Comparison of ENCODE assay signal across 14 cellular contexts in the genomic region with DNA sequence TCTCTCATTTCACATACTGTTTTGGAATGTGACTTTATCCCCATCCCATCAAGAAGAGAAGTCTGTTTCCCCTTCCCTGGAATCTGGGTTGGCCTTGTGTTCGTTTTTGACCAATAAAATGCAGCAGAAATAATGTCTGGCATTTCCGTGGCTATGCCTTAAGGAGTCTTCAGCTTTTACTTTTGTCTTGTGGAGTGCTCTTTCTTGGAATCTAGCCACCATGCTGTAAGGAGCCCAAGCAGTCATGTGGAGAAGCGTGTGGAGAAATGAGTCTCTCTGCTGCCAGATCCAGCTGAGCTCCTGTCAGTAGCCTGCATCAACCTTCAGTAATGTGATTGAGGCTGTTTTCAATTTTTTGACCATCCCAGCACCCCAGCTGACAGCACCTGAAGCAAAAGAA.
"Had no signal": no experiment of that assay in that cellular context is flagged by ENCODE, and none has a peak within 500 bp of the region (broad histone marks: within the 10 kb centered on the region; RNA-seq: fewer than 3 reads in every experiment).

No MANE protein-coding gene starts in this region.

- H3K27ac Mint-ChIP-seq: activated CD4-positive, alpha-beta memory T cell treated with anti-CD3 and anti-CD28 coated beads, Interleukin-2, amount 10 ng/mL, durations not matched to agents 7 days and 5 days; activated T-cell treated with anti-CD3 and anti-CD28 coated beads, Interleukin-2, amount 50 U/mL, for 72 hours; brain; naive B cell; stimulated activated effector memory CD8-positive, alpha-beta T cell treated with anti-CD3 and anti-CD28 coated beads, Interleukin-12 subunit alpha, Interleukin-12 subunit beta, amount 100 ng/mL, for 72 hours had no signal

- H3K36me3 ChIP-seq: esophagus muscularis mucosa, tibial nerve had no signal

- DNase-seq: activated CD4-positive, alpha-beta memory T cell treated with anti-CD3 and anti-CD28 coated beads, Interleukin-2, amount 10 ng/mL, durations not matched to agents 7 days and 5 days; activated CD4-positive, alpha-beta T cell treated with anti-CD3 and anti-CD28 coated beads for 1 hour; activated CD8-positive, alpha-beta memory T cell treated with anti-CD3 and anti-CD28 coated beads, Interleukin-2, amount 50 U/mL, for 4 hours; activated T-cell treated with anti-CD3 and anti-CD28 coated beads, Interleukin-2, amount 50 U/mL, for 72 hours; hippocampal formation; naive B cell; retina; SIG-M5; small intestine; T1000 had no signal

- H3K36me3 Mint-ChIP-seq: brain; naive B cell; stimulated activated effector memory CD8-positive, alpha-beta T cell treated with anti-CD3 and anti-CD28 coated beads, Interleukin-12 subunit alpha, Interleukin-12 subunit beta, amount 100 ng/mL, for 72 hours had no signal

- H3K4me1 Mint-ChIP-seq: activated CD4-positive, alpha-beta memory T cell treated with anti-CD3 and anti-CD28 coated beads, Interleukin-2, amount 10 ng/mL, durations not matched to agents 7 days and 5 days; naive B cell; stimulated activated effector memory CD8-positive, alpha-beta T cell treated with anti-CD3 and anti-CD28 coated beads, Interleukin-12 subunit alpha, Interleukin-12 subunit beta, amount 100 ng/mL, for 72 hours had no signal

- H3K27me3 ChIP-seq: tibial nerve had no signal

- H3K4me3 Mint-ChIP-seq: activated CD4-positive, alpha-beta memory T cell treated with anti-CD3 and anti-CD28 coated beads, Interleukin-2, amount 10 ng/mL, durations not matched to agents 7 days and 5 days; activated T-cell treated with anti-CD3 and anti-CD28 coated beads, Interleukin-2, amount 50 U/mL, for 72 hours; brain; naive B cell; stimulated activated effector memory CD8-positive, alpha-beta T cell treated with anti-CD3 and anti-CD28 coated beads, Interleukin-12 subunit alpha, Interleukin-12 subunit beta, amount 100 ng/mL, for 72 hours had no signal

- H3K4me1 ChIP-seq: esophagus muscularis mucosa, tibial nerve had no signal

- FAIRE-seq: small intestine had no signal

- H3K9me3 ChIP-seq: esophagus muscularis mucosa, tibial nerve had no signal

- H3K27ac ChIP-seq: esophagus muscularis mucosa, tibial nerve had no signal

- H3K9me3 Mint-ChIP-seq: activated CD4-positive, alpha-beta memory T cell treated with anti-CD3 and anti-CD28 coated beads, Interleukin-2, amount 10 ng/mL, durations not matched to agents 7 days and 5 days; activated T-cell treated with anti-CD3 and anti-CD28 coated beads, Interleukin-2, amount 50 U/mL, for 72 hours; stimulated activated effector memory CD8-positive, alpha-beta T cell treated with anti-CD3 and anti-CD28 coated beads, Interleukin-12 subunit alpha, Interleukin-12 subunit beta, amount 100 ng/mL, for 72 hours had no signal

- H3K4me3 ChIP-seq: esophagus muscularis mucosa, tibial nerve had no signal
